ENCODE assay signal across 9 cellular contexts in the genomic region with DNA sequence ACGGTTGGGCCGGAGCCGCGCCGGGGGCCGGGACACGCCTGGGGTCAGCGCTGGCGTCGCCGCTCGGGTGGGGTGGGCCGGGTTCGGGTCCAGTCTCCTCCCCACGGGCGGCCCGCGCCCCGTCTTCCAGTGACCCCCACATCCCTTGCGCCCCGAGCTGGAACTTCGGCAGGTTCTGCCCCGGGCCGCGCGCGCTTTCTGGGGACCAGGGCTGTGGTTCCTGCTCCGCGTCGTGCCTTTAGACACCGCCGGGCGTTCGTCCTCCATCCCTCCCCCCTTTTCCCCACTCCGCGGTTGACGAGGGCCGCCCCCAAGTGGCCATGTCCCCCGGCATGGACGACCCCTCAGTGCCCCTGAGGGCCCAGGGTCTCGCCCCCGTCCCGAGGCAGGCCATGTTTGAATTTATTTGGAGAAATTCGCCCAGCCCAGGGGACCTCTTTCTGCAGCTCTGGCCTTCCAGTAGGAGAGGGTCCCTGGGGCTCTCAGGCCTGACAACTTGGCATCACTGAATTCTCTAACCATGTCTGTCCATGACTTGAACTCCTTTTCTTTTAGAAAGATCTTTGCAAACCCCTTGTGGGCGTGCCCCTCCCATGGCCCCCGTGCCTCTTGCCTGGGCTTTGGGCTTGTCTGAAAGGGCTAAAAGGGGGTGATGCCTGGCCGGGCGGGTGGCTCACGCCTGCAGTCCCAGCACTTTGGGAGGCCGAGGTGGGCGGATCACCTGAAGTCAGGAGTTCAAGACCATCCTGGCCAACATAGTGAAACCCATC. TPM values are rescaled to one million over a fixed set of nuclear protein-coding genes. Genes with fewer than 3 reads are reported as not detected.
DNase-seq lines count a peak whose midpoint lies in the region; FAIRE-seq and TF ChIP-seq lines count a peak whose summit lies in the region.
"Had no signal": no experiment of that assay in that cellular context is flagged by ENCODE, and none has a peak within 500 bp of the region (broad histone marks: within the 10 kb centered on the region; RNA-seq: fewer than 3 reads in every experiment).

No MANE protein-coding gene starts in this region.

- H3K27ac ChIP-seq in mesendoderm (ENCODE audit: low read depth, low read length) (no peak overlapping the region), tibial nerve (peak overlapping the region; percentile 76 to 100 (median 87))

- H3K27me3 Mint-ChIP-seq in activated CD4-positive, alpha-beta T cell treated with anti-CD3 and anti-CD28 coated beads, Interleukin-2, amount 10 ng/mL, durations not matched to agents 7 days and 5 days = no peaks in the 10 kb centered on the region
- peaks cover 17% of the 10 kb centered on the region for H3K27me3 Mint-ChIP-seq in dendritic cell treated with granulocyte-macrophage colony-stimulating factor and Interleukin-4, amounts not matched to agents 40 ng/mL and 50 ng/mL, for 4 days

- H3K4me3 Mint-ChIP-seq in activated CD4-positive, alpha-beta T cell treated with anti-CD3 and anti-CD28 coated beads, Interleukin-2, amount 10 ng/mL, durations not matched to agents 7 days and 5 days = no peak overlapping the region
- peak overlapping the region; percentile 64 for H3K4me3 Mint-ChIP-seq in dendritic cell treated with granulocyte-macrophage colony-stimulating factor and Interleukin-4, amounts not matched to agents 40 ng/mL and 50 ng/mL, for 4 days

- no peak overlapping the region for H2BK5ac ChIP-seq in mesendoderm (ENCODE audit: low read length)

- POLR2A ChIA-PET in activated CD4-positive, alpha-beta T cell treated with anti-CD3 and anti-CD28 coated beads, Interleukin-2, amount 10 ng/mL, durations not matched to agents 7 days and 5 days (lab: Charles Lee) = no interaction called here

- no peak for DNase-seq in activated CD4-positive, alpha-beta T cell treated with anti-CD3 and anti-CD28 coated beads, Interleukin-2, amount 10 ng/mL, durations not matched to agents 7 days and 5 days
- no peak for DNase-seq in activated CD4-positive, alpha-beta T cell treated with anti-CD3 and anti-CD28 coated beads for 4 hours
- no peak for DNase-seq in mesendoderm
- no peak for DNase-seq in tibial nerve (ENCODE audit: low spot score in 2 of 2)
- no peak for DNase-seq in GM12892 (ENCODE audit: insufficient read length)
- DNase-seq in NCI-H345 treated with DMSO at 0.1 percent for 48 hours (lab: John Stamatoyannopoulos, UW; ENCODE audit: unreplicated experiment) = no peak
- DNase-seq in NK-92 treated with Interleukin-12 subunit alpha and Interleukin-12 subunit beta, amount 100 ng/mL, for 24 hours (lab: John Stamatoyannopoulos, UW) = no peak
- DNase-seq: stimulated activated CD4-positive, alpha-beta T cell treated with anti-CD3 and anti-CD28 coated beads, Interleukin-12 subunit alpha, Interleukin-12 subunit beta, amount 100 ng/mL, for 4 hours had no signal

- TF ChIP-seq CTCF in tibial nerve (IDR thresholded peaks at IDR 0.05) = peak in 1 of 5 experiments; percentile 19

- H3K9me3 ChIP-seq in tibial nerve = no peaks in the 10 kb centered on the region

- peak overlapping the region; percentile 34 for H3K18ac ChIP-seq in mesendoderm (ENCODE audit: low read length)

- FAIRE-seq in GM12892 (lab: Jason Lieb, UNC) = no peak

- H3K36me3 ChIP-seq in mesendoderm (ENCODE audit: control insufficient read depth, insufficient read depth, low read length) (no peaks in the 10 kb centered on the region), tibial nerve (peaks cover 0 to 34% (median 0%) of the 10 kb centered on the region in 3 donors)

- H3K4me1 ChIP-seq in mesendoderm (ENCODE audit: control insufficient read depth, low read depth, low read length) = peaks cover 12% of the 10 kb centered on the region
- H3K4me1 ChIP-seq in tibial nerve = peaks cover 0 to 43% (median 36%) of the 10 kb centered on the region in 4 donors

- peak overlapping the region; percentile 62 for H3K4me2 ChIP-seq in mesendoderm (ENCODE audit: low read length)

- CTCF ChIA-PET in activated CD4-positive, alpha-beta T cell treated with anti-CD3 and anti-CD28 coated beads, Interleukin-2, amount 10 ng/mL, durations not matched to agents 7 days and 5 days (lab: Charles Lee) = interaction anchor here (2.8 kb wide), 1 partner anchor 15 kb away, joined by 11 read pairs; no protein-coding TSS in a partner anchor

- no peak overlapping the region for H4K5ac ChIP-seq in mesendoderm (ENCODE audit: low read length)

- peak overlapping the region; percentile 88 for H3K27ac Mint-ChIP-seq in activated CD4-positive, alpha-beta T cell treated with anti-CD3 and anti-CD28 coated beads, Interleukin-2, amount 10 ng/mL, durations not matched to agents 7 days and 5 days
- H3K27ac Mint-ChIP-seq in dendritic cell treated with granulocyte-macrophage colony-stimulating factor and Interleukin-4, amounts not matched to agents 40 ng/mL and 50 ng/mL, for 4 days = peak overlapping the region; percentile 97

- no peaks in the 10 kb centered on the region for H3K9me3 Mint-ChIP-seq in activated CD4-positive, alpha-beta T cell treated with anti-CD3 and anti-CD28 coated beads, Interleukin-2, amount 10 ng/mL, durations not matched to agents 7 days and 5 days
- no peaks in the 10 kb centered on the region for H3K9me3 Mint-ChIP-seq in dendritic cell treated with granulocyte-macrophage colony-stimulating factor and Interleukin-4, amounts not matched to agents 40 ng/mL and 50 ng/mL, for 4 days

- intact Hi-C loops in dendritic cell treated with granulocyte-macrophage colony-stimulating factor and Interleukin-4, amounts not matched to agents 40 ng/mL and 50 ng/mL, for 4 days (cut with micrococcal nuclease) = no loop called here

- H3K9ac ChIP-seq in mesendoderm (ENCODE audit: low read length) = peak overlapping the region; percentile 65

- H2BK120ac ChIP-seq in mesendoderm (ENCODE audit: low read depth, low read length) = no peak overlapping the region

- peak overlapping the region; percentile 78 for H3K56ac ChIP-seq in mesendoderm (ENCODE audit: low read length)

- no peak overlapping the region for H3K23ac ChIP-seq in mesendoderm (ENCODE audit: low read length)

- no peak for TF ChIP-seq EP300 in tibial nerve (IDR thresholded peaks at IDR 0.05)

- no CpG with 5 or more reads among the region's 51 CpGs for WGBS in mesendoderm (ENCODE audit: extremely low coverage, insufficient coverage, low lambda C conversion rate)
- WGBS in tibial nerve, 2 donors = 18 to 73% methylated on average over 8 to 42 of the region's 51 CpGs

- peaks cover 2% of the 10 kb centered on the region for H3K79me1 ChIP-seq in mesendoderm (ENCODE audit: low read length)

- peak overlapping the region; percentile 26 for H3K4me3 ChIP-seq in mesendoderm (ENCODE audit: low read length)
- H3K4me3 ChIP-seq in tibial nerve = peak overlapping the region; percentile 41 to 65 (median 50)

- H4K8ac ChIP-seq in mesendoderm (ENCODE audit: low read depth, low read length) = no peak overlapping the region

- no peak overlapping the region for H2BK15ac ChIP-seq in mesendoderm (replicated peaks; ENCODE audit: low read depth)

- peaks cover 36% of the 10 kb centered on the region for H3K4me1 Mint-ChIP-seq in activated CD4-positive, alpha-beta T cell treated with anti-CD3 and anti-CD28 coated beads, Interleukin-2, amount 10 ng/mL, durations not matched to agents 7 days and 5 days
- H3K4me1 Mint-ChIP-seq in dendritic cell treated with granulocyte-macrophage colony-stimulating factor and Interleukin-4, amounts not matched to agents 40 ng/mL and 50 ng/mL, for 4 days (ENCODE audit: low read depth) = peaks cover 49% of the 10 kb centered on the region

- TF ChIP-seq POLR2A in tibial nerve (IDR thresholded peaks at IDR 0.05) = no peak
- no peak for TF ChIP-seq POLR2A in GM12892 (IDR thresholded peaks at IDR 0.05; ENCODE audit: low read depth, low read length)

- no peak overlapping the region for H3K4ac ChIP-seq in mesendoderm (ENCODE audit: low read depth, low read length)

- no peak overlapping the region for H2AK5ac ChIP-seq in mesendoderm (ENCODE audit: low read length)

- H3K79me2 ChIP-seq in mesendoderm (ENCODE audit: control insufficient read depth, insufficient read depth, low read length) = peaks cover 5% of the 10 kb centered on the region

- H3K27me3 ChIP-seq in mesendoderm (ENCODE audit: insufficient read depth, low read length, poor library complexity) (no peaks in the 10 kb centered on the region), tibial nerve (no peaks in the 10 kb centered on the region)

- peaks cover 17% of the 10 kb centered on the region for H3K36me3 Mint-ChIP-seq in activated CD4-positive, alpha-beta T cell treated with anti-CD3 and anti-CD28 coated beads, Interleukin-2, amount 10 ng/mL, durations not matched to agents 7 days and 5 days (ENCODE audit: low read depth)
- H3K36me3 Mint-ChIP-seq in dendritic cell treated with granulocyte-macrophage colony-stimulating factor and Interleukin-4, amounts not matched to agents 40 ng/mL and 50 ng/mL, for 4 days (ENCODE audit: low read depth) = peaks cover 48% of the 10 kb centered on the region

RNA-seq across cellular contexts. Expression of gene SQSTM1, which starts 3.4 kb away (rescaled TPM):
- total RNA-seq in activated CD4-positive, alpha-beta T cell treated with anti-CD3 and anti-CD28 coated beads, Interleukin-2, amount 10 ng/mL, durations not matched to agents 7 days and 5 days = 10 to 100 TPM; 79.6 to 93.0 TPM
- 52.0 TPM for polyA plus RNA-seq in mesendoderm (2013, experiment 1 of 2)
- polyA plus RNA-seq in mesendoderm (2013, experiment 2 of 2) = 62.0 TPM
- 100 to 1,000 TPM; 408 to 463 (median 452) TPM for total RNA-seq in tibial nerve
- polyA plus RNA-seq in GM12892 (2012; ENCODE audit: missing spikeins) = 58.6 TPM

RNA-seq across cellular contexts. Expression of gene MGAT4B, which starts 10.6 kb away (rescaled TPM):
- total RNA-seq in activated CD4-positive, alpha-beta T cell treated with anti-CD3 and anti-CD28 coated beads, Interleukin-2, amount 10 ng/mL, durations not matched to agents 7 days and 5 days = 10 to 100 TPM; 86.2 to 87.7 TPM
- 35.2 TPM for polyA plus RNA-seq in mesendoderm (2013, experiment 1 of 2)
- polyA plus RNA-seq in mesendoderm (2013, experiment 2 of 2) = 37.9 TPM
- total RNA-seq in tibial nerve = 100 to 1,000 TPM in 1 of 4 donors, 10 to 100 TPM in 3; 52.7 to 153 (median 91.0) TPM
- polyA plus RNA-seq in GM12892 (2012; ENCODE audit: missing spikeins) = 51.3 TPM

RNA-seq across cellular contexts. Expression of gene LTC4S, which starts 23.5 kb away (rescaled TPM):
- total RNA-seq in activated CD4-positive, alpha-beta T cell treated with anti-CD3 and anti-CD28 coated beads, Interleukin-2, amount 10 ng/mL, durations not matched to agents 7 days and 5 days = 1 to 10 TPM; 1.4 to 2.5 TPM
- polyA plus RNA-seq in mesendoderm (2013, experiment 1 of 2) = 0.45 TPM
- 0.42 TPM for polyA plus RNA-seq in mesendoderm (2013, experiment 2 of 2)
- total RNA-seq in tibial nerve = 10 to 100 TPM in 2 of 4 donors, 1 to 10 TPM in 2; 7.6 to 38.6 (median 18.4) TPM
- not detected for polyA plus RNA-seq in GM12892 (2012; ENCODE audit: missing spikeins)

RNA-seq across cellular contexts. Expression of gene MRNIP, which starts 41.4 kb away (rescaled TPM):
- total RNA-seq in activated CD4-positive, alpha-beta T cell treated with anti-CD3 and anti-CD28 coated beads, Interleukin-2, amount 10 ng/mL, durations not matched to agents 7 days and 5 days = 10 to 100 TPM; 11.7 to 16.8 TPM
- polyA plus RNA-seq in mesendoderm (2013, experiment 1 of 2) = 9.5 TPM
- polyA plus RNA-seq in mesendoderm (2013, experiment 2 of 2) = 9.3 TPM
- total RNA-seq in tibial nerve = 10 to 100 TPM; 48.5 to 82.4 (median 63.2) TPM
- 23.3 TPM for polyA plus RNA-seq in GM12892 (2012; ENCODE audit: missing spikeins)

Comparison
In these comparisons a context has a peak if more than half of its experiments do, and no peak if none do; other contexts are left out.
1. RNA of gene SQSTM1, which starts 3.4 kb away (total RNA-seq): 408 to 463 TPM in tibial nerve; 79.6 to 93.0 TPM in activated CD4-positive, alpha-beta T cell treated with anti-CD3 and anti-CD28 coated beads, Interleukin-2, amount 10 ng/mL, durations not matched to agents 7 days and 5 days; every median in the first group is over 4 times any median in the second.